ENCODE assay signal across 3 cellular contexts in genomic region chr11:9930562-9931331, GRCh38.
TF ChIP-seq lines count a peak whose summit lies in the region.
"Not testable (repeated sequence)": the region's sequence is repeated elsewhere in the genome, so short reads cannot be mapped to it uniquely, and the experiment has no call there.

No MANE protein-coding gene starts in this region.

TF ChIP-seq in WTC11, 78 proteins besides CTCF, POLR2A, EP300 and RAD21 (continued from another document):
- TF ChIP-seq, protein P1, sequence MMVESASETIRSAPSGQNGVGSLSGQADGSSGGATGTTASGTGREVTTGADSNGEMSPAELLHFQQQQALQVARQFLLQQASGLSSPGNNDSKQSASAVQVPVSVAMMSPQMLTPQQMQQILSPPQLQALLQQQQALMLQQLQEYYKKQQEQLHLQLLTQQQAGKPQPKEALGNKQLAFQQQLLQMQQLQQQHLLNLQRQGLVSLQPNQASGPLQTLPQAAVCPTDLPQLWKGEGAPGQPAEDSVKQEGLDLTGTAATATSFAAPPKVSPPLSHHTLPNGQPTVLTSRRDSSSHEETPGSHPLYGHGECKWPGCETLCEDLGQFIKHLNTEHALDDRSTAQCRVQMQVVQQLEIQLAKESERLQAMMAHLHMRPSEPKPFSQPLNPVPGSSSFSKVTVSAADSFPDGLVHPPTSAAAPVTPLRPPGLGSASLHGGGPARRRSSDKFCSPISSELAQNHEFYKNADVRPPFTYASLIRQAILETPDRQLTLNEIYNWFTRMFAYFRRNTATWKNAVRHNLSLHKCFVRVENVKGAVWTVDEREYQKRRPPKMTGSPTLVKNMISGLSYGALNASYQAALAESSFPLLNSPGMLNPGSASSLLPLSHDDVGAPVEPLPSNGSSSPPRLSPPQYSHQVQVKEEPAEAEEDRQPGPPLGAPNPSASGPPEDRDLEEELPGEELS (CRISPR knock-in tag; IDR thresholded peaks at IDR 0.05), result 0 out of 2 replicates have a peak, but pooled peaks have one; percentile 41
- TF ChIP-seq FOXP1 (CRISPR knock-in tag; IDR thresholded peaks at IDR 0.05; ENCODE audit: borderline replicate concordance), result 0 out of 2 replicates have a peak, but pooled peaks have one; percentile 37

TF ChIP-seq in K562, 482 proteins besides CTCF, POLR2A, EP300 and RAD21 (continued from another document):
- TF ChIP-seq CREM (IDR thresholded peaks at IDR 0.05; ENCODE audit: low read depth) (peak; percentile 53; the same call in 1 of the 2 replicates), NFRKB (IDR thresholded peaks at IDR 0.05; ENCODE audit: low read depth) (peak; percentile 57), SOX6 (IDR thresholded peaks at IDR 0.05) (peak; percentile 14; the same call in 1 of the 2 replicates), TAF7 (tag; IDR thresholded peaks at IDR 0.05) (peak; percentile 27; the same call in 1 of the 2 replicates), ZNF589 (CRISPR knock-in tag; IDR thresholded peaks at IDR 0.05; ENCODE audit: low read depth) (0 out of 2 replicates have a peak, but pooled peaks have one; percentile 50), CEBPG (CRISPR knock-in tag; IDR thresholded peaks at IDR 0.05) (peak; percentile 49; the same call in 1 of the 2 replicates), FOXK2 (conservative IDR thresholded peaks at IDR 0.05 in 1 of 2, IDR thresholded peaks at IDR 0.05 in 1 of 2; ENCODE audit: low read depth in 2 of 2) (peak; percentile 98), NRF1 (conservative IDR thresholded peaks at IDR 0.05 in 1 of 2, IDR thresholded peaks at IDR 0.05 in 1 of 2) (peak; percentile 53 to 57; a peak in 3 of 4 replicates), RBFOX2 (IDR thresholded peaks at IDR 0.05; ENCODE audit: low read depth, low read length) (0 out of 2 replicates have a peak, but pooled peaks have one; percentile 18), FOXJ2 (tag; IDR thresholded peaks at IDR 0.05) (0 out of 2 replicates have a peak, but pooled peaks have one; percentile 24), MTA3 (IDR thresholded peaks at IDR 0.05; ENCODE audit: borderline replicate concordance) (peak; percentile 35; the same call in 1 of the 2 replicates), FOXA3 (CRISPR knock-in tag; conservative IDR thresholded peaks at IDR 0.05 in 1 of 2, IDR thresholded peaks at IDR 0.05 in 1 of 2) (peak; percentile 89 to 91), ATF1 (tag; IDR thresholded peaks at IDR 0.05) (peak; percentile 48)
- TF ChIP-seq CEBPG (tag; conservative IDR thresholded peaks at IDR 0.05 in 1 of 2, IDR thresholded peaks at IDR 0.05 in 1 of 2); ATF1 (CRISPR knock-in tag; IDR thresholded peaks at IDR 0.05): not testable (repeated sequence)
- TF ChIP-seq, protein P2, sequence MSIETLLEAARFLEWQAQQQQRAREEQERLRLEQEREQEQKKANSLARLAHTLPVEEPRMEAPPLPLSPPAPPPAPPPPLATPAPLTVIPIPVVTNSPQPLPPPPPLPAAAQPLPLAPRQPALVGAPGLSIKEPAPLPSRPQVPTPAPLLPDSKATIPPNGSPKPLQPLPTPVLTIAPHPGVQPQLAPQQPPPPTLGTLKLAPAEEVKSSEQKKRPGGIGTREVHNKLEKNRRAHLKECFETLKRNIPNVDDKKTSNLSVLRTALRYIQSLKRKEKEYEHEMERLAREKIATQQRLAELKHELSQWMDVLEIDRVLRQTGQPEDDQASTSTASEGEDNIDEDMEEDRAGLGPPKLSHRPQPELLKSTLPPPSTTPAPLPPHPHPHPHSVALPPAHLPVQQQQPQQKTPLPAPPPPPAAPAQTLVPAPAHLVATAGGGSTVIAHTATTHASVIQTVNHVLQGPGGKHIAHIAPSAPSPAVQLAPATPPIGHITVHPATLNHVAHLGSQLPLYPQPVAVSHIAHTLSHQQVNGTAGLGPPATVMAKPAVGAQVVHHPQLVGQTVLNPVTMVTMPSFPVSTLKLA (conservative IDR thresholded peaks at IDR 0.05), result 0 out of 4 replicates have a peak, but pooled peaks of 1 of the 2 experiments have one; percentile 33

TF ChIP-seq in HepG2, 621 proteins besides CTCF, POLR2A, EP300 and RAD21 (continued from another document and continues in another):
- TF ChIP-seq, protein P3, sequence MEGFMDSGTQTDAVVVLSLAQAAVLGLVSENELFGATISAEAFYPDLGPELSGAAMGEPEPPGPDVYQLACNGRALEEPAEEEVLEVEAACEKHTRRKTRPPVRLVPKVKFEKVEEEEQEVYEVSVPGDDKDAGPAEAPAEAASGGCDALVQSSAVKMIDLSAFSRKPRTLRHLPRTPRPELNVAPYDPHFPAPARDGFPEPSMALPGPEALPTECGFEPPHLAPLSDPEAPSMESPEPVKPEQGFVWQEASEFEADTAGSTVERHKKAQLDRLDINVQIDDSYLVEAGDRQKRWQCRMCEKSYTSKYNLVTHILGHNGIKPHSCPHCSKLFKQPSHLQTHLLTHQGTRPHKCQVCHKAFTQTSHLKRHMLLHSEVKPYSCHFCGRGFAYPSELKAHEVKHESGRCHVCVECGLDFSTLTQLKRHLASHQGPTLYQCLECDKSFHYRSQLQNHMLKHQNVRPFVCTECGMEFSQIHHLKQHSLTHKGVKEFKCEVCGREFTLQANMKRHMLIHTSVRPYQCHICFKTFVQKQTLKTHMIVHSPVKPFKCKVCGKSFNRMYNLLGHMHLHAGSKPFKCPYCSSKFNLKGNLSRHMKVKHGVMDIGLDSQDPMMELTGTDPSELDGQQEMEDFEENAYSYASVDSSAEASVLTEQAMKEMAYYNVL (CRISPR knock-in tag; IDR thresholded peaks at IDR 0.05; ENCODE audit: borderline replicate concordance), result peak; percentile 20; the same call in 1 of the 2 replicates
- TF ChIP-seq ZNF770 (CRISPR knock-in tag; IDR thresholded peaks at IDR 0.05), result peak; percentile 51; the same call in 1 of the 2 replicates
- TF ChIP-seq GABPB1 (CRISPR knock-in tag; IDR thresholded peaks at IDR 0.05), result peak; percentile 50
- TF ChIP-seq CEBPB (IDR thresholded peaks at IDR 0.05; ENCODE audit: borderline replicate concordance, low read depth, low read length), result 0 out of 2 replicates have a peak, but pooled peaks have one; percentile 19
- 0 out of 2 replicates have a peak, but pooled peaks have one; percentile 48 for TF ChIP-seq HNRNPL (IDR thresholded peaks at IDR 0.05; ENCODE audit: low read depth, low read length)
- 0 out of 2 replicates have a peak, but pooled peaks have one; percentile 9 for TF ChIP-seq STAG1 (CRISPR knock-in tag; IDR thresholded peaks at IDR 0.05)
- peak in 1 of 2 experiments; percentile 81; a peak in 2 of 4 replicates for TF ChIP-seq ATF4 (CRISPR knock-in tag; IDR thresholded peaks at IDR 0.05)
- TF ChIP-seq ETV5 (CRISPR knock-in tag; IDR thresholded peaks at IDR 0.05; ENCODE audit: borderline replicate concordance), result peak; percentile 45; the same call in 1 of the 2 replicates
- peak; percentile 27; the same call in 1 of the 2 replicates for TF ChIP-seq NR2C2 (CRISPR knock-in tag; IDR thresholded peaks at IDR 0.05; ENCODE audit: borderline replicate concordance)
- peak; percentile 44; the same call in 1 of the 2 replicates for TF ChIP-seq ZSCAN9 (CRISPR knock-in tag; IDR thresholded peaks at IDR 0.05; ENCODE audit: borderline replicate concordance)
- TF ChIP-seq, protein P4, sequence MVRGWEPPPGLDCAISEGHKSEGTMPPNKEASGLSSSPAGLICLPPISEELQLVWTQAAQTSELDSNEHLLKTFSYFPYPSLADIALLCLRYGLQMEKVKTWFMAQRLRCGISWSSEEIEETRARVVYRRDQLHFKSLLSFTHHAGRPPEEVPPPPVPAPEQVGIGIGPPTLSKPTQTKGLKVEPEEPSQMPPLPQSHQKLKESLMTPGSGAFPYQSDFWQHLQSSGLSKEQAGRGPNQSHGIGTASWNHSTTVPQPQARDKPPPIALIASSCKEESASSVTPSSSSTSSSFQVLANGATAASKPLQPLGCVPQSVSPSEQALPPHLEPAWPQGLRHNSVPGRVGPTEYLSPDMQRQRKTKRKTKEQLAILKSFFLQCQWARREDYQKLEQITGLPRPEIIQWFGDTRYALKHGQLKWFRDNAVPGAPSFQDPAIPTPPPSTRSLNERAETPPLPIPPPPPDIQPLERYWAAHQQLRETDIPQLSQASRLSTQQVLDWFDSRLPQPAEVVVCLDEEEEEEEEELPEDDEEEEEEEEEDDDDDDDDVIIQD (CRISPR knock-in tag; IDR thresholded peaks at IDR 0.05; ENCODE audit: low read depth), result peak; percentile 97
- TF ChIP-seq HDAC2 (CRISPR knock-in tag; IDR thresholded peaks at IDR 0.05), result peak; percentile 66; the same call in 1 of the 2 replicates
- TF ChIP-seq XRCC5 (optimal IDR thresholded peaks at IDR 0.05; ENCODE audit: low read length), result peak; percentile 32
- TF ChIP-seq BCL3 (CRISPR knock-in tag; IDR thresholded peaks at IDR 0.05), result 0 out of 2 replicates have a peak, but pooled peaks have one; percentile 39
- TF ChIP-seq ZNF670 (CRISPR knock-in tag; IDR thresholded peaks at IDR 0.05; ENCODE audit: borderline replicate concordance), result peak; percentile 68; the same call in 1 of the 2 replicates
- peak; percentile 51; the same call in 1 of the 2 replicates for TF ChIP-seq ZNF124 (CRISPR knock-in tag; IDR thresholded peaks at IDR 0.05)
- peak; percentile 26 for TF ChIP-seq PHF5A (CRISPR knock-in tag; IDR thresholded peaks at IDR 0.05; ENCODE audit: low read depth, unreplicated experiment)
- peak; percentile 58; the same call in 1 of the 2 replicates for TF ChIP-seq ZNF878 (CRISPR knock-in tag; IDR thresholded peaks at IDR 0.05)
- peak; percentile 30; the same call in 1 of the 2 replicates for TF ChIP-seq SMC3 (IDR thresholded peaks at IDR 0.05; ENCODE audit: low read length)
- peak; percentile 83 for TF ChIP-seq ZFX (CRISPR knock-in tag; IDR thresholded peaks at IDR 0.05; ENCODE audit: low read depth)
- peak; percentile 78 for TF ChIP-seq ZNF883 (CRISPR knock-in tag; IDR thresholded peaks at IDR 0.05; ENCODE audit: not compliant biosample characterization)
- TF ChIP-seq SOX6 (IDR thresholded peaks at IDR 0.05); CREM (CRISPR knock-in tag; IDR thresholded peaks at IDR 0.05): not testable (repeated sequence)
- peak; percentile 88 for TF ChIP-seq SOX6 (CRISPR knock-in tag; IDR thresholded peaks at IDR 0.05)
- TF ChIP-seq CREM (IDR thresholded peaks at IDR 0.05), result peak; percentile 57; the same call in 1 of the 2 replicates
- peak; percentile 93; the same call in 1 of the 2 replicates for TF ChIP-seq FOXJ3 (CRISPR knock-in tag; IDR thresholded peaks at IDR 0.05; ENCODE audit: borderline replicate concordance)
- peak; percentile 76; the same call in 1 of the 2 replicates for TF ChIP-seq ZNF619 (CRISPR knock-in tag; IDR thresholded peaks at IDR 0.05)
- peak; percentile 19; the same call in 1 of the 2 replicates for TF ChIP-seq MIER2 (CRISPR knock-in tag; IDR thresholded peaks at IDR 0.05)
- peak; percentile 76 for TF ChIP-seq PHF20 (CRISPR knock-in tag; IDR thresholded peaks at IDR 0.05)
- peak; percentile 67 for TF ChIP-seq THAP11 (CRISPR knock-in tag; IDR thresholded peaks at IDR 0.05)
- 0 out of 2 replicates have a peak, but pooled peaks have one; percentile 19 for TF ChIP-seq TGIF2 (CRISPR knock-in tag; IDR thresholded peaks at IDR 0.05)
- peak; percentile 92 for TF ChIP-seq ZNF687 (CRISPR knock-in tag; IDR thresholded peaks at IDR 0.05)
